In genomic region chr10:101060951-101061813, GRCh38 we compare ENCODE assay signal across 8 cellular contexts.
DNase-seq lines count a peak whose midpoint lies in the region; ATAC-seq lines count a peak whose summit lies in the region.

No MANE protein-coding gene starts in this region.

- ATAC-seq in GM18511 (IDR thresholded peaks at IDR 0.05; ENCODE audit: unreplicated experiment) (peak; percentile 66), HG02973 (IDR thresholded peaks at IDR 0.05; ENCODE audit: unreplicated experiment) (peak; percentile 50)

- in situ Hi-C loops in ACHN (cut with HindIII; ENCODE audit: low pct_ligation_motif_present, low pct_unique_long_range_greater_than_20kb, low sequenced_read_pairs): no loop called here

- DNase-seq in ACHN (peak; percentile 95), NCI-H2081 (lab: John Stamatoyannopoulos, UW) (peak; percentile 84 to 87), UCSD-AML1 (lab: John Stamatoyannopoulos, UW; ENCODE audit: unreplicated experiment) (peak; percentile 94), cerebellar cortex (ENCODE audit: low spot score) (peak; percentile 89), kidney glomerular epithelial cell (lab: John Stamatoyannopoulos, UW) (peak; percentile 86)
- DNase-seq in stimulated activated CD4-positive, alpha-beta T cell treated with anti-CD3 and anti-CD28 coated beads, Interleukin-1b, Interleukin-23, amount 100 ng/mL, for 1 hour (ENCODE audit: low read depth in 2 of 2): peak; percentile 71 to 85

Comparison
In these comparisons a context has a peak if more than half of its experiments do, and no peak if none do; other contexts are left out.
1. Peak in every context shown above with its lines: DNase-seq and ATAC-seq.